Comparison of ENCODE assay signal across 17 cellular contexts in the genomic region with DNA sequence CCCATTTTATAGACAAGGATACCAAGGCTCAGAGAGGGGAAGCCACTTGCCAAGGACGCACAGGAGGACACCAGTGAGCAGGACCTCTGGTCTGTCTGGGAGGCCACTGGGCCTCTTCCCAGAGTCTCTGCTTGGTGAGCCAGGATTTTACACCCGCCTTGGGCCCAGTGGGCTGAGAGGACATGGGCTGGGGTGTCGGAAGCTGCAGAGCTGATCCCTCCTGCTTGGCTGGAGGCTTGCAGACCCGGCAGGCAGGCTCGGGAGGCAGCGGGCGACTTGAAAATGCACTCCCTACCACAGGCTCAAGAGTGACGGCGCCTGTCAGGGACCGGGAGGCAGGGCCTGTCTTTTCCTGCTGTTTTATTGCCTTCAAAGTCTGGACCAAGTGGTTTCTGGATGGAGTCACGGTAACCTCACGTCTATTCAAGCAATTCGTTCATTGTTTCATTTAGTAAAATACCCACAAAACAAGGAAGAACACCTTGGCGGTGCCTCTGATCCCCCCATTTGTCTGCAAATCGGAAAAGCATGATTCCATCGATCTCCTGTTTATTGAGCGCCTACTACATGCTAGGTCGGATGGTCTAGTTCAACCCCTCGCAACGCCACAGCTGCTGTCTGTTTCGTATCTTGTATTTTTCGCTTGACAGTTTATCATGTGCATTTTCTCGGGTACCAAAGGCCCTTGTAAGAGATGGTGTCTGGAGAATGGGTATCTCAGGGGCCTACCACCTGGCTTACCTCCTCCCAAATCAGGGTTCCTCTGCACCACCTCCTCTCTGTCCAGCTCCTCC.
DNase-seq lines count a peak whose midpoint lies in the region; ATAC-seq and TF ChIP-seq lines count a peak whose summit lies in the region.
"Had no signal": no experiment of that assay in that cellular context is flagged by ENCODE, and none has a peak within 500 bp of the region (broad histone marks: within the 10 kb centered on the region; RNA-seq: fewer than 3 reads in every experiment).

No MANE protein-coding gene starts in this region.

- H3K4me1 Mint-ChIP-seq in MCF 10A (ENCODE audit: insufficient read depth, unreplicated experiment) (no peaks in the 10 kb centered on the region), chondrocyte (ENCODE audit: low read depth) (peaks cover 5% of the 10 kb centered on the region), nephron (peaks cover 8% of the 10 kb centered on the region)
- H3K4me1 Mint-ChIP-seq: activated naive CD4-positive, alpha-beta T cell treated with anti-CD3 and anti-CD28 coated beads, Interleukin-2, amount 10 ng/mL, durations not matched to agents 7 days and 5 days had no signal

- no peaks in the 10 kb centered on the region for H3K9me3 ChIP-seq in breast epithelium
- H3K9me3 ChIP-seq in tibial artery: no peaks in the 10 kb centered on the region
- H3K9me3 ChIP-seq in WERI-Rb-1 (ENCODE audit: severe bottlenecking): no peaks in the 10 kb centered on the region
- H3K9me3 ChIP-seq: transverse colon had no signal

- no peak overlapping the region for H3K4me3 Mint-ChIP-seq in MCF 10A (ENCODE audit: unreplicated experiment)
- H3K4me3 Mint-ChIP-seq in chondrocyte (ENCODE audit: unreplicated experiment): no peak overlapping the region
- H3K4me3 Mint-ChIP-seq in nephron: no peak overlapping the region
- H3K4me3 Mint-ChIP-seq: activated naive CD4-positive, alpha-beta T cell treated with anti-CD3 and anti-CD28 coated beads, Interleukin-2, amount 10 ng/mL, durations not matched to agents 7 days and 5 days; IgD-negative memory B cell had no signal

- H3K36me3 Mint-ChIP-seq in MCF 10A (ENCODE audit: insufficient read depth, unreplicated experiment) (no peaks in the 10 kb centered on the region), chondrocyte (ENCODE audit: low read depth) (no peaks in the 10 kb centered on the region), nephron (ENCODE audit: low read depth) (no peaks in the 10 kb centered on the region)
- H3K36me3 Mint-ChIP-seq: activated naive CD4-positive, alpha-beta T cell treated with anti-CD3 and anti-CD28 coated beads, Interleukin-2, amount 10 ng/mL, durations not matched to agents 7 days and 5 days had no signal

- no peaks in the 10 kb centered on the region for H3K27me3 Mint-ChIP-seq in MCF 10A (ENCODE audit: insufficient read depth, unreplicated experiment)
- H3K27me3 Mint-ChIP-seq in chondrocyte (ENCODE audit: low read depth): no peaks in the 10 kb centered on the region
- H3K27me3 Mint-ChIP-seq in nephron (ENCODE audit: low read depth): peaks cover 8% of the 10 kb centered on the region

- POLR2A ChIA-PET in MCF 10A (lab: Yijun Ruan, JAX): interaction anchor here (0.7 kb wide), 1 partner anchor 73 kb away, joined by 4 read pairs; no protein-coding TSS in a partner anchor

- ATAC-seq in GM18870 (IDR thresholded peaks at IDR 0.05; ENCODE audit: unreplicated experiment): no peak
- ATAC-seq: GM12878 had no signal

- no peak overlapping the region for H3K27ac Mint-ChIP-seq in MCF 10A (ENCODE audit: low read depth, unreplicated experiment)
- no peak overlapping the region for H3K27ac Mint-ChIP-seq in chondrocyte (ENCODE audit: unreplicated experiment)
- peak overlapping the region in 2 of 3 experiments; percentile 5 to 18 for H3K27ac Mint-ChIP-seq in nephron
- H3K27ac Mint-ChIP-seq: activated naive CD4-positive, alpha-beta T cell treated with anti-CD3 and anti-CD28 coated beads, Interleukin-2, amount 10 ng/mL, durations not matched to agents 7 days and 5 days had no signal

- intact Hi-C loops in breast epithelium (cut with DNase I; ENCODE audit: low total_unique reads) (no loop called here), MCF 10A (cut with micrococcal nuclease) (no loop called here), tibial artery (cut with DNase I; ENCODE audit: low total_unique reads) (no loop called here)

- no peak overlapping the region for H3K4me3 ChIP-seq in breast epithelium
- no peak overlapping the region for H3K4me3 ChIP-seq in tibial artery
- no peak overlapping the region for H3K4me3 ChIP-seq in WERI-Rb-1 (ENCODE audit: low read depth, low read length)
- H3K4me3 ChIP-seq: GM12878, transverse colon had no signal

- no peak for TF ChIP-seq POLR2A in breast epithelium (IDR thresholded peaks at IDR 0.05)

- TF ChIP-seq CTCF in breast epithelium (IDR thresholded peaks at IDR 0.05) (no peak), MCF 10A (IDR thresholded peaks at IDR 0.05; ENCODE audit: unreplicated experiment) (no peak), chondrocyte (IDR thresholded peaks at IDR 0.05) (no peak), nephron (IDR thresholded peaks at IDR 0.05; ENCODE audit: unreplicated experiment in 3 of 3) (no peak), tibial artery (IDR thresholded peaks at IDR 0.05) (no peak), WERI-Rb-1 (IDR thresholded peaks at IDR 0.05; ENCODE audit: low read depth, low read length) (no peak)

- BruUV-seq in MCF 10A (replicated peaks; lab: Mats Ljungman, UMichigan): no TSS peak

- H3K4me1 ChIP-seq in breast epithelium: no peaks in the 10 kb centered on the region
- H3K4me1 ChIP-seq in tibial artery: no peaks in the 10 kb centered on the region
- H3K4me1 ChIP-seq: transverse colon had no signal

- H3K36me3 ChIP-seq in breast epithelium (no peaks in the 10 kb centered on the region), tibial artery (no peaks in the 10 kb centered on the region), WERI-Rb-1 (no peaks in the 10 kb centered on the region)
- H3K36me3 ChIP-seq: transverse colon had no signal

- H3K27ac ChIP-seq in breast epithelium (no peak overlapping the region), tibial artery (no peak overlapping the region), WERI-Rb-1 (no peak overlapping the region)
- H3K27ac ChIP-seq: transverse colon had no signal

- H3K27me3 ChIP-seq in breast epithelium (no peaks in the 10 kb centered on the region), tibial artery (no peaks in the 10 kb centered on the region), WERI-Rb-1 (ENCODE audit: insufficient read depth, low read depth, severe bottlenecking) (no peaks in the 10 kb centered on the region)
- H3K27me3 ChIP-seq: transverse colon had no signal

- CTCF ChIA-PET in MCF 10A (lab: Yijun Ruan, JAX): interaction anchor here (0.6 kb wide), 1 partner anchor 295 kb away, joined by 4 read pairs; no protein-coding TSS in a partner anchor

- H3K9me3 Mint-ChIP-seq in MCF 10A (ENCODE audit: unreplicated experiment) (no peaks in the 10 kb centered on the region), chondrocyte (ENCODE audit: low read depth) (no peaks in the 10 kb centered on the region), nephron (no peaks in the 10 kb centered on the region)
- H3K9me3 Mint-ChIP-seq: activated naive CD4-positive, alpha-beta T cell treated with anti-CD3 and anti-CD28 coated beads, Interleukin-2, amount 10 ng/mL, durations not matched to agents 7 days and 5 days; IgD-negative memory B cell had no signal

- DNase-seq in breast epithelium (ENCODE audit: low spot score in 2 of 2) (peak; percentile 10), MCF 10A (ENCODE audit: unreplicated experiment) (no peak), chondrocyte (ENCODE audit: low spot score) (peak; percentile 76), tibial artery (peak; percentile 5 to 55), NCI-H2081 treated with DMSO at 0.1 percent for 48 hours (lab: John Stamatoyannopoulos, UW) (no peak), WERI-Rb-1 (no peak)
- DNase-seq: activated naive CD4-positive, alpha-beta T cell treated with anti-CD3 and anti-CD28 coated beads, Interleukin-2, amount 10 ng/mL, durations not matched to agents 7 days and 5 days; DMS79; NCI-H1417 treated with DMSO at 0.1 percent for 48 hours; NCI-H526; nucleus accumbens; stimulated activated naive CD4-positive, alpha-beta T cell treated with Interleukin-2 at 50 U/mL for 16 hours; transverse colon had no signal

Comparison
In these comparisons a context has a peak if more than half of its experiments do, and no peak if none do; other contexts are left out.
1. DNase-seq: peak in breast epithelium (2 of 2), chondrocyte (single experiment) and tibial artery (2 of 2); none in MCF 10A (single experiment), NCI-H2081 treated with DMSO at 0.1 percent for 48 hours (single experiment) and WERI-Rb-1 (single experiment).
2. H3K27ac Mint-ChIP-seq: peak in nephron (2 of 3); none in MCF 10A (single experiment) and chondrocyte (single experiment).